8 cellular contexts compared by ENCODE assay signal in genomic region chr15:43509923-43510229, GRCh38. TPM values are rescaled to one million over a fixed set of nuclear protein-coding genes. Genes with fewer than 3 reads are reported as not detected.
DNase-seq lines count a peak whose midpoint lies in the region; ATAC-seq and TF ChIP-seq lines count a peak whose summit lies in the region.

No MANE protein-coding gene starts in this region.

- no peaks in the 10 kb centered on the region for H3K36me3 ChIP-seq in HCT116 (ENCODE audit: control insufficient read depth in 1 of 2, insufficient read depth in 2 of 2, low read length in 2 of 2)
- no peaks in the 10 kb centered on the region for H3K36me3 ChIP-seq in smooth muscle cell (ENCODE audit: low read depth)

- H3K9me3 Mint-ChIP-seq in activated CD4-positive, alpha-beta memory T cell treated with anti-CD3 and anti-CD28 coated beads for 36 hours: no peaks in the 10 kb centered on the region

- H3K4me2 ChIP-seq in HCT116 (ENCODE audit: low read length) (peak overlapping the region; percentile 99), smooth muscle cell (peak overlapping the region; percentile 85)

- ATAC-seq in HCT116: no peak
- ATAC-seq in left ventricle myocardium superior: peak; percentile 1
- ATAC-seq in HG03432 (IDR thresholded peaks at IDR 0.05; ENCODE audit: unreplicated experiment): no peak
- no peak for ATAC-seq in GM19035 (IDR thresholded peaks at IDR 0.05; ENCODE audit: unreplicated experiment)

- H3K27me3 ChIP-seq in HCT116 (ENCODE audit: insufficient read depth, low read length): no peaks in the 10 kb centered on the region
- H3K27me3 ChIP-seq in smooth muscle cell (ENCODE audit: low read depth): no peaks in the 10 kb centered on the region

- peak overlapping the region; percentile 86 for H3K4me3 Mint-ChIP-seq in activated CD4-positive, alpha-beta memory T cell treated with anti-CD3 and anti-CD28 coated beads for 36 hours

- peak overlapping the region; percentile 73 for H3K27ac ChIP-seq in HCT116 (ENCODE audit: low read depth, low read length)
- H3K27ac ChIP-seq in smooth muscle cell (ENCODE audit: low read depth): peak overlapping the region; percentile 79

- peaks cover 35% of the 10 kb centered on the region for H3K4me1 Mint-ChIP-seq in activated CD4-positive, alpha-beta memory T cell treated with anti-CD3 and anti-CD28 coated beads for 36 hours (ENCODE audit: low read depth)

- H3K79me2 ChIP-seq in HCT116 (ENCODE audit: insufficient read depth, low read length) (no peaks in the 10 kb centered on the region), smooth muscle cell (ENCODE audit: low read depth) (no peaks in the 10 kb centered on the region)

- H3K9ac ChIP-seq in HCT116 (ENCODE audit: low read length) (peak overlapping the region; percentile 81), smooth muscle cell (ENCODE audit: low read depth) (no peak overlapping the region)

- no peak for TF ChIP-seq POLR2A in HCT116 (IDR thresholded peaks at IDR 0.05; ENCODE audit: borderline replicate concordance, extremely low read depth, insufficient read depth, insufficient read length)

- RAD21 ChIA-PET in HCT116 (lab: Charles Lee; ENCODE audit: low non-redundant PET in 1 of 2, low total read pairs in 2 of 2, uncharacterized antibody in 2 of 2, unreplicated experiment in 2 of 2): no interaction called here

- no peak overlapping the region for H2AFZ ChIP-seq in HCT116 (ENCODE audit: low read depth, low read length, poor library complexity, severe bottlenecking)
- H2AFZ ChIP-seq in smooth muscle cell (ENCODE audit: low read depth): no peak overlapping the region

- H3K27ac Mint-ChIP-seq in activated CD4-positive, alpha-beta memory T cell treated with anti-CD3 and anti-CD28 coated beads for 36 hours: peak overlapping the region; percentile 85

- no peak for DNase-seq in HCT116 (ENCODE audit: low read depth, low spot score)
- DNase-seq in activated CD4-positive, alpha-beta memory T cell treated with anti-CD3 and anti-CD28 coated beads for 36 hours: no peak
- DNase-seq in left ventricle myocardium superior: no peak
- DNase-seq in smooth muscle cell (lab: John Stamatoyannopoulos, UW; ENCODE audit: unreplicated experiment): no peak
- no peak for DNase-seq in D341Med (ENCODE audit: low spot score)
- no peak for DNase-seq in NCI-H1048 (lab: John Stamatoyannopoulos, UW)

- no peaks in the 10 kb centered on the region for H3K36me3 Mint-ChIP-seq in activated CD4-positive, alpha-beta memory T cell treated with anti-CD3 and anti-CD28 coated beads for 36 hours

- H3K4me1 ChIP-seq in HCT116 (ENCODE audit: control insufficient read depth in 1 of 2, insufficient read depth in 2 of 2, low read length in 2 of 2) (peaks cover 21 to 25% of the 10 kb centered on the region in 2 experiments), smooth muscle cell (ENCODE audit: low read depth) (peaks cover 20% of the 10 kb centered on the region)

- no peak for TF ChIP-seq RAD21 in HCT116 (IDR thresholded peaks at IDR 0.05; ENCODE audit: low read depth)

- no peaks in the 10 kb centered on the region for H3K27me3 Mint-ChIP-seq in activated CD4-positive, alpha-beta memory T cell treated with anti-CD3 and anti-CD28 coated beads for 36 hours

- intact Hi-C loops in HCT116 (cut with micrococcal nuclease): no loop called here
- intact Hi-C loops in activated CD4-positive, alpha-beta memory T cell treated with anti-CD3 and anti-CD28 coated beads for 36 hours (cut with micrococcal nuclease): loop anchor here (1.0 to 10.0 kb wide), 4 partner anchors 17 to 235 kb away; partner anchors contain the start of genes PDIA3, TP53BP1, TUBGCP4 and ZSCAN29
- intact Hi-C loops in left ventricle myocardium superior (cut with micrococcal nuclease): loop anchor here (5.0 kb wide), 1 partner anchor 68 kb away; no protein-coding TSS in a partner anchor

- no TSS peak for BruUV-seq in HCT116 (replicated peaks; lab: Mats Ljungman, UMichigan)

- WGBS in smooth muscle cell (ENCODE audit: low lambda C conversion rate): 11% methylated on average over 2 of the region's 2 CpGs

- no peaks in the 10 kb centered on the region for H3K9me3 ChIP-seq in HCT116 (ENCODE audit: control insufficient read depth in 1 of 2, insufficient read depth in 1 of 2, low read depth in 1 of 2, low read length in 2 of 2)
- H3K9me3 ChIP-seq in smooth muscle cell (replicated peaks; ENCODE audit: low read depth): no peaks in the 10 kb centered on the region

- peaks cover 15% of the 10 kb centered on the region for H3F3A ChIP-seq in smooth muscle cell (ENCODE audit: low read depth)

- CTCF ChIA-PET in HCT116 (lab: Charles Lee): interaction anchor here (1.0 kb wide), 2 partner anchors 14 to 33 kb away, joined by 3 to 4 read pairs; no protein-coding TSS in a partner anchor
- CTCF ChIA-PET in activated CD4-positive, alpha-beta memory T cell treated with anti-CD3 and anti-CD28 coated beads for 36 hours (lab: Charles Lee): interaction anchor here (1.0 to 3.0 kb wide), 5 partner anchors 17 to 225 kb away, joined by 3 to 22 read pairs (median 5); partner anchors contain the start of gene TP53BP1

- no peaks in the 10 kb centered on the region for H3K9me2 ChIP-seq in HCT116 (ENCODE audit: insufficient read depth)

- H3K4me3 ChIP-seq in HCT116 (replicated peaks in 1 of 2; ENCODE audit: low read depth in 1 of 2, low read length in 2 of 2): peak overlapping the region; percentile 69 to 79
- H3K4me3 ChIP-seq in smooth muscle cell: peak overlapping the region; percentile 62

- no peak for TF ChIP-seq CTCF in HCT116 (IDR thresholded peaks at IDR 0.05 in 2 of 3, conservative IDR thresholded peaks at IDR 0.05 in 1 of 3; ENCODE audit: borderline replicate concordance in 1 of 3, insufficient read depth in 1 of 3, low read depth in 2 of 3, low read length in 2 of 3)
- no peak for TF ChIP-seq CTCF in smooth muscle cell (IDR thresholded peaks at IDR 0.05; ENCODE audit: borderline replicate concordance, insufficient read depth, poor library complexity, severe bottlenecking)

- POLR2A ChIA-PET in HCT116 (lab: Charles Lee): interaction anchor here (0.8 to 1.7 kb wide), 2 partner anchors 17 to 1379 kb away, joined by 3 to 8 read pairs; partner anchors contain the start of gene TP53BP1
- POLR2A ChIA-PET in activated CD4-positive, alpha-beta memory T cell treated with anti-CD3 and anti-CD28 coated beads for 36 hours (lab: Charles Lee): interaction anchor here (1.5 to 2.5 kb wide), 2 partner anchors 16 to 236 kb away, joined by 3 to 22 read pairs; partner anchors contain the start of genes PDIA3 and TP53BP1

- H4K20me1 ChIP-seq in HCT116 (ENCODE audit: insufficient read depth) (no peaks in the 10 kb centered on the region), smooth muscle cell (ENCODE audit: low read depth) (no peaks in the 10 kb centered on the region)

TF ChIP-seq in HCT116, 20 proteins besides CTCF, POLR2A, EP300 and RAD21 (continues in another document):
- TF ChIP-seq SP1 (IDR thresholded peaks at IDR 0.05; ENCODE audit: low read depth) (no peak), SRF (IDR thresholded peaks at IDR 0.05; ENCODE audit: low read depth) (no peak), TCF7L2 (IDR thresholded peaks at IDR 0.05; ENCODE audit: borderline replicate concordance, extremely low read depth, insufficient read depth, insufficient read length) (no peak), SIN3A (IDR thresholded peaks at IDR 0.05; ENCODE audit: low read depth) (no peak), EZH2phosphoT487 (IDR thresholded peaks at IDR 0.05; ENCODE audit: borderline replicate concordance) (no peak), ATF3 (IDR thresholded peaks at IDR 0.05) (no peak), YY1 (IDR thresholded peaks at IDR 0.05; ENCODE audit: extremely low read depth, insufficient replicate concordance, low read depth, low read length) (no peak), ZBTB33 (IDR thresholded peaks at IDR 0.05; ENCODE audit: extremely low read depth, insufficient replicate concordance, low read length) (no peak), JUND (IDR thresholded peaks at IDR 0.05) (no peak), CBX3 (IDR thresholded peaks at IDR 0.05; ENCODE audit: low read depth) (no peak), CEBPB (IDR thresholded peaks at IDR 0.05; ENCODE audit: low read depth) (no peak)

RNA-seq across cellular contexts. Expression of gene MAP1A, which starts 7.5 kb away (rescaled TPM):
- total RNA-seq in HCT116 (2021; ENCODE audit: unreplicated experiment) (1.9 TPM), left ventricle myocardium superior (13.0 TPM), smooth muscle cell (25.9 and 27.1 TPM in 2 replicates)
- 0.49 and 0.66 TPM in 2 replicates for polyA plus RNA-seq in HCT116 (2012)
- 1 to 10 TPM; 1.5 TPM for total RNA-seq in activated CD4-positive, alpha-beta memory T cell treated with anti-CD3 and anti-CD28 coated beads for 36 hours
- 14.6 and 15.7 TPM in 2 replicates for polyA plus RNA-seq in smooth muscle cell

RNA-seq across cellular contexts. Expression of gene TP53BP1, which starts 16.9 kb away (rescaled TPM):
- 54.1 TPM for total RNA-seq in HCT116 (2021; ENCODE audit: unreplicated experiment)
- polyA plus RNA-seq in HCT116 (2012): 28.5 and 29.5 TPM in 2 replicates
- total RNA-seq in activated CD4-positive, alpha-beta memory T cell treated with anti-CD3 and anti-CD28 coated beads for 36 hours: 10 to 100 TPM; 26.4 to 32.0 TPM
- total RNA-seq in left ventricle myocardium superior: 25.3 TPM
- total RNA-seq in smooth muscle cell: 41.5 and 52.0 TPM in 2 replicates
- polyA plus RNA-seq in smooth muscle cell: 19.9 and 24.1 TPM in 2 replicates
